Comparison of ENCODE assay signal across 2 cellular contexts in genomic region chr1:246978281-246978680, GRCh38.
A peak's percentile ranks its signal among the peaks of the same experiment; 100 is the strongest.
TF ChIP-seq lines count a peak whose summit lies in the region.

No MANE protein-coding gene starts in this region.

TF ChIP-seq in HepG2, 621 proteins besides CTCF, POLR2A, EP300 and RAD21:
- TF ChIP-seq ZNF460 (CRISPR knock-in tag; IDR thresholded peaks at IDR 0.05; ENCODE audit: borderline replicate concordance) (no peak), ATF7 (IDR thresholded peaks at IDR 0.05) (peak; percentile 32; the same call in 1 of the 2 replicates), ATF7 (CRISPR knock-in tag; IDR thresholded peaks at IDR 0.05) (no peak), ZNF710 (CRISPR knock-in tag; IDR thresholded peaks at IDR 0.05; ENCODE audit: borderline replicate concordance) (no peak), CEBPB (IDR thresholded peaks at IDR 0.05; ENCODE audit: borderline replicate concordance, low read depth, low read length) (peak; percentile 34; the same call in 1 of the 2 replicates), MNT (IDR thresholded peaks at IDR 0.05) (no peak)
- TF ChIP-seq, protein P1, sequence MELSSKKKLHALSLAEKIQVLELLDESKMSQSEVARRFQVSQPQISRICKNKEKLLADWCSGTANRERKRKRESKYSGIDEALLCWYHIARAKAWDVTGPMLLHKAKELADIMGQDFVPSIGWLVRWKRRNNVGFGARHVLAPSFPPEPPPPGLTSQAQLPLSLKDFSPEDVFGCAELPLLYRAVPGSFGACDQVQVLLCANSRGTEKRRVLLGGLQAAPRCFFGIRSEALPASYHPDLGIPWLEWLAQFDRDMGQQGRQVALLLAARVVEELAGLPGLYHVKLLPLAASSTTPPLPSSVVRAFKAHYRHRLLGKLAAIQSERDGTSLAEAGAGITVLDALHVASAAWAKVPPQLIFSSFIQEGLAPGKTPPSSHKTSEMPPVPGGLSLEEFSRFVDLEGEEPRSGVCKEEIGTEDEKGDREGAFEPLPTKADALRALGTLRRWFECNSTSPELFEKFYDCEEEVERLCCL (CRISPR knock-in tag; IDR thresholded peaks at IDR 0.05; ENCODE audit: borderline replicate concordance), result no peak

TF ChIP-seq in K562, 482 proteins besides CTCF, POLR2A, EP300 and RAD21:
- TF ChIP-seq CEBPG (CRISPR knock-in tag; IDR thresholded peaks at IDR 0.05), result no peak
- TF ChIP-seq CEBPG (tag; conservative IDR thresholded peaks at IDR 0.05 in 1 of 2, IDR thresholded peaks at IDR 0.05 in 1 of 2), result peak; percentile 42 to 81; a peak in 3 of 4 replicates
- TF ChIP-seq ESRRB (CRISPR knock-in tag; IDR thresholded peaks at IDR 0.05; ENCODE audit: borderline replicate concordance), result no peak
- no peak for TF ChIP-seq BRD4 (IDR thresholded peaks at IDR 0.05)
- 0 out of 2 replicates have a peak, but pooled peaks have one; percentile 33 for TF ChIP-seq CEBPB (tag; IDR thresholded peaks at IDR 0.05)
- TF ChIP-seq ATF3 (IDR thresholded peaks at IDR 0.05), result peak; percentile 73
- no peak for TF ChIP-seq ATF3 (CRISPR knock-in tag; conservative IDR thresholded peaks at IDR 0.05)
